In the genomic region with DNA sequence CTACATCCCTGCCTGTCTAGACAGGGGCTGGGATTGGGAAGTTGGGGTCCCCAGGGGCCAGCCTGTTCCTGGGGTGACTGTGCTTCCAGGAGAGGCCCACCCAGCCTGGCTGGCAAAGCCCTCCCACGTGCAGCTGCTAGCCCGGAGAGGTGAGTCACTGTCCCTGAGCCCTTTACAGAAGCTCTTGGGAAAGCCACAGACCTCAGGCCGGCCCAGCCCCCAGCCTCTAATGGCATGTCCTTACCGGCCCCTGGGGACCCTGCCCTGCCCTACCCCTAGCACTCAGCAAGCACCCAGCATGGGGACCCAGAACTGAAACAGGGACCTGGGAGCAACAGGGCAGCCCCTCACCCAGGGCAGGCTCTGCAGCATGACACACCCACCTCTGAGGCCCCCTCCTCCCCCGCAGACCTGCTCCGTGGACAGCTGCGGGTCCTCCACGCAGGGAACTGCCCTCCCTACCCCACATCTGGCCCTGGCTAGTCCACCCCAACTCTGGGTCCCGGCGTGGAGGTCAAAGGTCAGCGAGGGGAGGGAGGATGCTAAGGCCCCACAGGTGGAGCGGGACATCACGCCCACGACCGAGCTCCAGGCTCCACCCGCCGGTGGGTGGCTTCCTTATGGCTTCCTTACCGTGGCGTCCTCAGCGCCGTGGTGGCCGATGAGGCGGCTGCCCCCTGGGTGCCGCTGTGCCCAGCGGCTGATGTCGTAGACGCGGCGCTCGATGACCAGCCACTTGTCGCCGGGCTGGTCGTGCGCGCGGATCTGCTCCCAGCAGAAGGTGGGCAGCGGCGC, we compare ENCODE assay signal across 8 cellular contexts. TPM values are rescaled to one million over a fixed set of nuclear protein-coding genes. Genes with fewer than 3 reads are reported as not detected.
A peak's percentile ranks its signal among the peaks of the same experiment; 100 is the strongest.
DNase-seq lines count a peak whose midpoint lies in the region; ATAC-seq and TF ChIP-seq lines count a peak whose summit lies in the region.

No MANE protein-coding gene starts in this region.

- intact Hi-C loops in thyroid gland (cut with DNase I): no loop called here

- H3K27ac ChIP-seq in DND-41 (ENCODE audit: low read length) (no peak overlapping the region; the same call in 1 of the 2 replicates), endodermal cell (ENCODE audit: low read depth, low read length) (no peak overlapping the region), thyroid gland (peak overlapping the region; percentile 69 to 77 (median 69))

- H3K9ac ChIP-seq in DND-41 (ENCODE audit: low read depth, low read length) (peak overlapping the region; percentile 62), endodermal cell (ENCODE audit: extremely low read depth, low read length, poor library complexity, severe bottlenecking) (no peak overlapping the region)

- H3K4me1 ChIP-seq in DND-41 (ENCODE audit: insufficient read depth, low read length) (peaks cover 22% of the 10 kb centered on the region), endodermal cell (ENCODE audit: control insufficient read depth, insufficient read depth, low read length) (no peaks in the 10 kb centered on the region), thyroid gland (peaks cover 8 to 35% of the 10 kb centered on the region in 2 donors)

- H3K27ac Mint-ChIP-seq in activated CD4-positive, alpha-beta T cell treated with anti-CD3 and anti-CD28 coated beads, Interleukin-2, amount 10 ng/mL, durations not matched to agents 7 days and 5 days: no peak overlapping the region
- H3K27ac Mint-ChIP-seq in endodermal cell (no peak overlapping the region), mesothelial cell of epicardium (no peak overlapping the region)

- H3K36me3 Mint-ChIP-seq in activated CD4-positive, alpha-beta T cell treated with anti-CD3 and anti-CD28 coated beads, Interleukin-2, amount 10 ng/mL, durations not matched to agents 7 days and 5 days (ENCODE audit: low read depth): no peaks in the 10 kb centered on the region
- H3K36me3 Mint-ChIP-seq in endodermal cell (ENCODE audit: low read depth): peaks cover 6% of the 10 kb centered on the region
- H3K36me3 Mint-ChIP-seq in mesothelial cell of epicardium: no peaks in the 10 kb centered on the region

- TF ChIP-seq POLR2A in thyroid gland (IDR thresholded peaks at IDR 0.05): no peak

- peak overlapping the region; percentile 86 for H3K4me2 ChIP-seq in DND-41 (ENCODE audit: insufficient read depth, low read length)

- DNase-seq in DND-41 (peak; percentile 41), LoVo (ENCODE audit: low spot score) (peak; percentile 61), endodermal cell (peak; percentile 80), mesothelial cell of epicardium (ENCODE audit: low spot score in 2 of 2, unreplicated experiment in 2 of 2) (no peak), thyroid gland (peak; percentile 35 to 51)
- DNase-seq in activated CD4-positive, alpha-beta T cell treated with anti-CD3 and anti-CD28 coated beads, Interleukin-2, amount 10 ng/mL, durations not matched to agents 7 days and 5 days: peak; percentile 46

- peaks cover 14% of the 10 kb centered on the region for H3K27me3 Mint-ChIP-seq in activated CD4-positive, alpha-beta T cell treated with anti-CD3 and anti-CD28 coated beads, Interleukin-2, amount 10 ng/mL, durations not matched to agents 7 days and 5 days
- H3K27me3 Mint-ChIP-seq in endodermal cell (ENCODE audit: insufficient read depth) (peaks cover 8% of the 10 kb centered on the region), mesothelial cell of epicardium (ENCODE audit: low read depth) (peaks cover 2% of the 10 kb centered on the region)

- H3K36me3 ChIP-seq in DND-41 (ENCODE audit: insufficient read depth, low read length): no peaks in the 10 kb centered on the region
- H3K36me3 ChIP-seq in endodermal cell (ENCODE audit: control insufficient read depth, insufficient read depth, low read length): no peaks in the 10 kb centered on the region
- H3K36me3 ChIP-seq in thyroid gland: no peaks in the 10 kb centered on the region

- TF ChIP-seq CTCF in DND-41 (IDR thresholded peaks at IDR 0.05; ENCODE audit: borderline replicate concordance, extremely low read depth, low read length, poor library complexity, severe bottlenecking) (peak; percentile 10), endodermal cell (conservative IDR thresholded peaks at IDR 0.05) (peak; percentile 44), mesothelial cell of epicardium (IDR thresholded peaks at IDR 0.05; ENCODE audit: unreplicated experiment) (no peak), thyroid gland (IDR thresholded peaks at IDR 0.05) (no peak)

- H3K9me3 ChIP-seq in DND-41 (ENCODE audit: insufficient read depth, low read length, severe bottlenecking) (no peaks in the 10 kb centered on the region), endodermal cell (ENCODE audit: control insufficient read depth, low read length) (no peaks in the 10 kb centered on the region), thyroid gland (no peaks in the 10 kb centered on the region)

- ATAC-seq in DND-41 (ENCODE audit: insufficient read depth, low read depth) (peak; percentile 30), GM21619 (IDR thresholded peaks at IDR 0.05; ENCODE audit: unreplicated experiment) (peak; percentile 30), HG03565 (IDR thresholded peaks at IDR 0.05; ENCODE audit: unreplicated experiment) (no peak)

- POLR2A ChIA-PET in activated CD4-positive, alpha-beta T cell treated with anti-CD3 and anti-CD28 coated beads, Interleukin-2, amount 10 ng/mL, durations not matched to agents 7 days and 5 days (lab: Charles Lee): no interaction called here

- peak overlapping the region; percentile 66 for H2AFZ ChIP-seq in DND-41 (ENCODE audit: low read depth, low read length)

- 3% methylated on average over 18 to 38 of the region's 38 CpGs for WGBS in endodermal cell (ENCODE audit: insufficient coverage in 1 of 2, insufficient read length in 1 of 2), 2 experiments
- 3 to 8% methylated on average over 5 to 8 of the region's 38 CpGs for WGBS in thyroid gland, 2 donors

- CTCF ChIA-PET in activated CD4-positive, alpha-beta T cell treated with anti-CD3 and anti-CD28 coated beads, Interleukin-2, amount 10 ng/mL, durations not matched to agents 7 days and 5 days (lab: Charles Lee): interaction anchor here (0.6 to 2.9 kb wide), 4 partner anchors 8 to 222 kb away, joined by 3 to 13 read pairs (median 3); no protein-coding TSS in a partner anchor

- H3K4me3 ChIP-seq in DND-41 (ENCODE audit: low read depth in 1 of 2, low read length in 2 of 2) (peak overlapping the region; percentile 16 to 59; a peak in 3 of 4 replicates), endodermal cell (ENCODE audit: low read length) (peak overlapping the region; percentile 76), thyroid gland (replicated peaks in 1 of 3) (peak overlapping the region; percentile 61 to 88 (median 76))

- no peaks in the 10 kb centered on the region for H3K79me2 ChIP-seq in DND-41 (ENCODE audit: insufficient read depth, low read length)

- H3K27me3 ChIP-seq in DND-41 (ENCODE audit: insufficient read depth, low read length, poor library complexity) (peaks cover 4% of the 10 kb centered on the region), endodermal cell (ENCODE audit: control insufficient read depth, insufficient read depth, low read length, poor library complexity, severe bottlenecking) (peaks cover 21% of the 10 kb centered on the region), thyroid gland (no peaks in the 10 kb centered on the region)

- peaks cover 2% of the 10 kb centered on the region for H3K4me1 Mint-ChIP-seq in activated CD4-positive, alpha-beta T cell treated with anti-CD3 and anti-CD28 coated beads, Interleukin-2, amount 10 ng/mL, durations not matched to agents 7 days and 5 days
- H3K4me1 Mint-ChIP-seq in endodermal cell: no peaks in the 10 kb centered on the region
- peaks cover 2% of the 10 kb centered on the region for H3K4me1 Mint-ChIP-seq in mesothelial cell of epicardium

- no peaks in the 10 kb centered on the region for H3K9me3 Mint-ChIP-seq in activated CD4-positive, alpha-beta T cell treated with anti-CD3 and anti-CD28 coated beads, Interleukin-2, amount 10 ng/mL, durations not matched to agents 7 days and 5 days
- H3K9me3 Mint-ChIP-seq in endodermal cell (peaks cover 4% of the 10 kb centered on the region), mesothelial cell of epicardium (no peaks in the 10 kb centered on the region)

- peaks cover 3% of the 10 kb centered on the region; the same call in 1 of the 2 replicates for H4K20me1 ChIP-seq in DND-41 (ENCODE audit: insufficient read depth, low read length)

- peak overlapping the region; percentile 74 for H3K4me3 Mint-ChIP-seq in activated CD4-positive, alpha-beta T cell treated with anti-CD3 and anti-CD28 coated beads, Interleukin-2, amount 10 ng/mL, durations not matched to agents 7 days and 5 days
- H3K4me3 Mint-ChIP-seq in endodermal cell: peak overlapping the region; percentile 63
- H3K4me3 Mint-ChIP-seq in mesothelial cell of epicardium: peak overlapping the region; percentile 65

RNA-seq across cellular contexts. Expression of gene FADS3, which starts 0.6 kb away (rescaled TPM):
- total RNA-seq in activated CD4-positive, alpha-beta T cell treated with anti-CD3 and anti-CD28 coated beads, Interleukin-2, amount 10 ng/mL, durations not matched to agents 7 days and 5 days: 1 to 10 TPM; 2.9 to 3.7 TPM
- total RNA-seq in endodermal cell (10 to 100 TPM; 24.8 to 28.4 TPM), mesothelial cell of epicardium (6.1 to 8.9 TPM (median 8.0 TPM) in 3 replicates), thyroid gland (10 to 100 TPM; 25.2 to 37.6 (median 31.2) TPM)
- polyA plus RNA-seq in endodermal cell (2013, experiment 1 of 2): 13.6 TPM
- 15.8 TPM for polyA plus RNA-seq in endodermal cell (2013, experiment 2 of 2)

RNA-seq across cellular contexts. Expression of gene RAB3IL1, which starts 26.6 kb away (rescaled TPM):
- total RNA-seq in activated CD4-positive, alpha-beta T cell treated with anti-CD3 and anti-CD28 coated beads, Interleukin-2, amount 10 ng/mL, durations not matched to agents 7 days and 5 days: not detected
- total RNA-seq in endodermal cell (10 to 100 TPM in 1 of 2 donors, 1 to 10 TPM in 1; 9.7 to 14.9 TPM), mesothelial cell of epicardium (10.6 to 12.0 TPM (median 11.9 TPM) in 3 replicates), thyroid gland (10 to 100 TPM in 3 of 4 donors, 1 to 10 TPM in 1; 6.5 to 27.7 (median 15.2) TPM)
- 8.2 TPM for polyA plus RNA-seq in endodermal cell (2013, experiment 1 of 2)
- polyA plus RNA-seq in endodermal cell (2013, experiment 2 of 2): 3.6 TPM

RNA-seq across cellular contexts. Expression of gene BEST1, which starts 59.4 kb away (rescaled TPM):
- not detected for total RNA-seq in activated CD4-positive, alpha-beta T cell treated with anti-CD3 and anti-CD28 coated beads, Interleukin-2, amount 10 ng/mL, durations not matched to agents 7 days and 5 days
- total RNA-seq in endodermal cell: under 1 TPM; 0.26 to 0.40 TPM
- polyA plus RNA-seq in endodermal cell (2013, experiment 1 of 2): 0.82 TPM
- 0.75 TPM for polyA plus RNA-seq in endodermal cell (2013, experiment 2 of 2)
- total RNA-seq in mesothelial cell of epicardium: 0.64 to 1.1 TPM (median 0.90 TPM) in 3 replicates
- 1 to 10 TPM in 3 of 4 donors, under 1 TPM in 1; 0.67 to 3.3 (median 1.9) TPM for total RNA-seq in thyroid gland

Comparison
In these comparisons a context has a peak if more than half of its experiments do, and no peak if none do; other contexts are left out.
1. DNase-seq: peak in DND-41 (single experiment), LoVo (single experiment), activated CD4-positive, alpha-beta T cell treated with anti-CD3 and anti-CD28 coated beads, Interleukin-2, amount 10 ng/mL, durations not matched to agents 7 days and 5 days (single experiment), endodermal cell (single experiment) and thyroid gland (2 of 2); none in mesothelial cell of epicardium (0 of 2).
2. H3K27ac ChIP-seq: peak in thyroid gland (3 of 3); none in DND-41 (single experiment) and endodermal cell (single experiment).
3. CTCF ChIP-seq: peak in DND-41 (single experiment) and endodermal cell (single experiment); none in mesothelial cell of epicardium (single experiment) and thyroid gland (0 of 6).
4. RNA of gene RAB3IL1, which starts 26.6 kb away (total RNA-seq): 6.5 to 27.7 TPM in thyroid gland, 9.7 to 14.9 TPM in endodermal cell and 10.6 to 12.0 TPM in mesothelial cell of epicardium; not detected in activated CD4-positive, alpha-beta T cell treated with anti-CD3 and anti-CD28 coated beads, Interleukin-2, amount 10 ng/mL, durations not matched to agents 7 days and 5 days; every median in the first group is over 4 times any median in the second.
5. Peak in every context shown above with its lines, with median percentiles within 50 percentile points of each other: H3K4me3 ChIP-seq and H3K4me3 Mint-ChIP-seq.